In genomic region chr1:161166669-161167548, GRCh38 we compare ENCODE assay signal across 1 cellular context.
TF ChIP-seq lines count a peak whose summit lies in the region.

No MANE protein-coding gene starts in this region.

TF ChIP-seq in K562, 482 proteins besides CTCF, POLR2A, EP300 and RAD21 (continued from another document and continues in another):
- TF ChIP-seq FOXP4 (CRISPR knock-in tag; IDR thresholded peaks at IDR 0.05; ENCODE audit: borderline replicate concordance): 0 out of 2 replicates have a peak, but pooled peaks have one; percentile 4
- no peak for TF ChIP-seq CHCHD3 (CRISPR knock-in tag; IDR thresholded peaks at IDR 0.05)
- no peak for TF ChIP-seq CREB1 (IDR thresholded peaks at IDR 0.05)
- TF ChIP-seq CREB1 (CRISPR knock-in tag; IDR thresholded peaks at IDR 0.05): no peak; the same call in none of the 2 replicates
- no peak for TF ChIP-seq POLR2B (IDR thresholded peaks at IDR 0.05; ENCODE audit: low read depth, partially characterized antibody)
- TF ChIP-seq SREBF2 (CRISPR knock-in tag; IDR thresholded peaks at IDR 0.05): no peak
- no peak for TF ChIP-seq SAFB2 (IDR thresholded peaks at IDR 0.05; ENCODE audit: borderline replicate concordance, low read depth, low read length, severe bottlenecking)
- TF ChIP-seq E2F6 (IDR thresholded peaks at IDR 0.05; ENCODE audit: borderline replicate concordance in 1 of 2, extremely low read depth in 1 of 2, insufficient read depth in 1 of 2, insufficient read length in 1 of 2, low read depth in 1 of 2, low read length in 1 of 2, poor library complexity in 1 of 2, severe bottlenecking in 1 of 2): peak in 1 of 2 experiments; percentile 91
- peak; percentile 22; the same call in 1 of the 2 replicates for TF ChIP-seq E2F1 (CRISPR knock-in tag; IDR thresholded peaks at IDR 0.05)
- TF ChIP-seq TAL1 (IDR thresholded peaks at IDR 0.05): no peak
- peak; percentile 3; the same call in 1 of the 2 replicates for TF ChIP-seq PHF8 (IDR thresholded peaks at IDR 0.05; ENCODE audit: borderline replicate concordance, low read length)
- TF ChIP-seq CBFB (CRISPR knock-in tag; IDR thresholded peaks at IDR 0.05): 0 out of 2 replicates have a peak, but pooled peaks have one; percentile 56
- TF ChIP-seq MAX (CRISPR knock-in tag; IDR thresholded peaks at IDR 0.05): no peak; the same call in 1 of the 2 replicates
- TF ChIP-seq SIN3B (IDR thresholded peaks at IDR 0.05; ENCODE audit: low read depth): no peak
- TF ChIP-seq NFRKB (IDR thresholded peaks at IDR 0.05; ENCODE audit: low read depth): peak; percentile 53; the same call in 1 of the 2 replicates
- TF ChIP-seq CTBP1 (IDR thresholded peaks at IDR 0.05; ENCODE audit: borderline replicate concordance): peak; percentile 10
- no peak for TF ChIP-seq MYC (IDR thresholded peaks at IDR 0.05; ENCODE audit: low read depth, low read length)
- TF ChIP-seq MYC (CRISPR knock-in tag; IDR thresholded peaks at IDR 0.05; ENCODE audit: borderline replicate concordance, low read depth): peak; percentile 80
- peak; percentile 40; the same call in 1 of the 2 replicates for TF ChIP-seq GTF2E2 (tag; IDR thresholded peaks at IDR 0.05)
- TF ChIP-seq HDGF (IDR thresholded peaks at IDR 0.05): 0 out of 2 replicates have a peak, but pooled peaks have one; percentile 72
- 0 out of 2 replicates have a peak, but pooled peaks have one; percentile 78 for TF ChIP-seq NR1H2 (CRISPR knock-in tag; IDR thresholded peaks at IDR 0.05)
- no peak for TF ChIP-seq ARID3B (CRISPR knock-in tag; IDR thresholded peaks at IDR 0.05; ENCODE audit: borderline replicate concordance)
- TF ChIP-seq CLOCK (CRISPR knock-in tag; IDR thresholded peaks at IDR 0.05; ENCODE audit: borderline replicate concordance): no peak
- peak; percentile 48; the same call in 1 of the 2 replicates for TF ChIP-seq ELF1 (tag; IDR thresholded peaks at IDR 0.05)
- no peak for TF ChIP-seq RBM17 (IDR thresholded peaks at IDR 0.05; ENCODE audit: borderline replicate concordance, low read depth, low read length)
- TF ChIP-seq ATF6 (CRISPR knock-in tag; IDR thresholded peaks at IDR 0.05): peak; percentile 78; the same call in 1 of the 2 replicates
- TF ChIP-seq NONO (IDR thresholded peaks at IDR 0.05; ENCODE audit: low read depth in 2 of 2, low read length in 1 of 2): no peak; a peak in 1 of 4 replicates
- 0 out of 2 replicates have a peak, but pooled peaks have one; percentile 11 for TF ChIP-seq DMBX1 (CRISPR knock-in tag; IDR thresholded peaks at IDR 0.05; ENCODE audit: borderline replicate concordance)
- peak; percentile 14; the same call in 1 of the 2 replicates for TF ChIP-seq ZNF511 (CRISPR knock-in tag; IDR thresholded peaks at IDR 0.05)
- TF ChIP-seq ZNF740 (CRISPR knock-in tag; IDR thresholded peaks at IDR 0.05): 0 out of 2 replicates have a peak, but pooled peaks have one; percentile 10
- TF ChIP-seq ZNF740 (tag; IDR thresholded peaks at IDR 0.05): no peak
- no peak for TF ChIP-seq GTF2A2 (tag; IDR thresholded peaks at IDR 0.05)
- peak; percentile 28; the same call in 1 of the 2 replicates for TF ChIP-seq RUNX1 (IDR thresholded peaks at IDR 0.05; ENCODE audit: low read depth)
- 0 out of 2 replicates have a peak, but pooled peaks have one; percentile 4 for TF ChIP-seq ZNF395 (CRISPR knock-in tag; IDR thresholded peaks at IDR 0.05)
- no peak; the same call in 1 of the 2 replicates for TF ChIP-seq SUPT5H (IDR thresholded peaks at IDR 0.05)
- TF ChIP-seq KDM5B (IDR thresholded peaks at IDR 0.05; ENCODE audit: insufficient replicate concordance, low read depth, low read length): peak; percentile 45
- TF ChIP-seq GTF2B (IDR thresholded peaks at IDR 0.05; ENCODE audit: extremely low read depth, insufficient read length): no peak
- TF ChIP-seq DPF2 (IDR thresholded peaks at IDR 0.05): peak; percentile 7
- TF ChIP-seq CHD1 (IDR thresholded peaks at IDR 0.05; ENCODE audit: low read length): peak; percentile 86
- no peak for TF ChIP-seq JUN (IDR thresholded peaks at IDR 0.05; ENCODE audit: borderline replicate concordance, low read depth, low read length)
- peak; percentile 24; the same call in 1 of the 2 replicates for TF ChIP-seq JUN (CRISPR knock-in tag; IDR thresholded peaks at IDR 0.05; ENCODE audit: borderline replicate concordance)
- TF ChIP-seq POLR2G (IDR thresholded peaks at IDR 0.05; ENCODE audit: low read depth, low read length): peak; percentile 63
- 0 out of 2 replicates have a peak, but pooled peaks have one; percentile 1 for TF ChIP-seq GATAD2A (IDR thresholded peaks at IDR 0.05)
